In the genomic region with DNA sequence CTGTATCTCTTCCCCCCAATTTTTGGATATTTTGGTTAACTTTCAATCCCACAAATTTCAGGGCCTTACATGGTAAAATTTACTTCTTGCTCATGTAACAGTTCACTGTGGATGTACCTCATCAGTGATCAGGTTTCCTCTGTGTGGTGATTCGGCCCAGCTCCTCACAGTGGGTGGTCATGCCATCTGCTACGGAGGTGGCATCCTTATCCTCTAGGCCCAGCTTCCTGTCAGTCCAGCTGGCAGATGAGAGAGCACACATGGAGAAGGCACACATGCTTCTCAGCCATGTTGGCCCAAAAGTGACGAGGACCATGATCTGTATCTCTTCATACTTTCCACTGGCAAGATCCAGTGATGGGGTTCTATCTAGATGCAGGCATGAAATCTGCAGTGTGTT, we compare ENCODE assay signal across 17 cellular contexts. TPM values are rescaled to one million over a fixed set of nuclear protein-coding genes. Genes with fewer than 3 reads are reported as not detected.
"Had no signal": no experiment of that assay in that cellular context is flagged by ENCODE, and none has a peak within 500 bp of the region (broad histone marks: within the 10 kb centered on the region; RNA-seq: fewer than 3 reads in every experiment).

No MANE protein-coding gene starts in this region.

- H3K4me1 ChIP-seq: gastroesophageal sphincter, parathyroid adenoma, upper lobe of left lung had no signal

- H3K36me3 ChIP-seq: upper lobe of left lung had no signal

- H3K79me2 ChIP-seq: parathyroid adenoma had no signal

- H2AFZ ChIP-seq: parathyroid adenoma had no signal

- DNase-seq: activated CD4-positive, alpha-beta T cell treated with anti-CD3 and anti-CD28 coated beads for 1 hour; activated CD4-positive, alpha-beta T cell treated with anti-CD3 and anti-CD28 coated beads, Interleukin-2, amount 50 U/mL, for 1 hour; activated CD8-positive, alpha-beta T cell treated with anti-CD3 and anti-CD28 coated beads, Interleukin-2, amount 10 ng/mL, durations not matched to agents 7 days and 5 days; activated gamma-delta T cell; activated naive CD4-positive, alpha-beta T cell treated with anti-CD3 and anti-CD28 coated beads, Interleukin-2, amount 50 U/mL, for 16 hours; activated naive CD8-positive, alpha-beta T cell treated with anti-CD3 and anti-CD28 coated beads, Interleukin-2, amount 50 U/mL, for 24 hours; head of caudate nucleus; nucleus accumbens; right cardiac atrium; stimulated activated CD4-positive, alpha-beta T cell treated with anti-CD3 and anti-CD28 coated beads, Interleukin-12 subunit alpha, Interleukin-12 subunit beta, amount 100 ng/mL, for 4 hours; stimulated activated CD4-positive, alpha-beta T cell treated with anti-CD3 and anti-CD28 coated beads, Interleukin-4, amount 100 ng/mL, for 4 hours; stimulated activated naive CD8-positive, alpha-beta T cell treated with anti-CD3 and anti-CD28 coated beads, Interleukin-15, Interleukin-2, amounts not matched to agents 100 U/mL and 50 U/mL, for 24 hours; upper lobe of left lung had no signal

- H3K27me3 ChIP-seq: gastroesophageal sphincter, upper lobe of left lung had no signal

- H3K9ac ChIP-seq: parathyroid adenoma had no signal

- H3K4me3 ChIP-seq: gastroesophageal sphincter, upper lobe of left lung had no signal

- H3K27ac ChIP-seq: epithelial cell of prostate, gastroesophageal sphincter, parathyroid adenoma, upper lobe of left lung had no signal

- ATAC-seq: activated CD8-positive, alpha-beta T cell treated with anti-CD3 and anti-CD28 coated beads, Interleukin-2, amount 10 ng/mL, durations not matched to agents 7 days and 5 days; activated naive CD8-positive, alpha-beta T cell treated with anti-CD3 and anti-CD28 coated beads, Interleukin-2, amount 50 U/mL, for 24 hours; gastroesophageal sphincter; right cardiac atrium; stimulated activated naive CD8-positive, alpha-beta T cell treated with anti-CD3 and anti-CD28 coated beads, Interleukin-15, Interleukin-2, amounts not matched to agents 100 U/mL and 50 U/mL, for 24 hours had no signal

RNA-seq across cellular contexts. Expression of a gene that starts 27.2 kb away (rescaled TPM):
- total RNA-seq: skeletal muscle tissue had no signal
